In genomic region chr5:139178582-139178917, GRCh38 we compare ENCODE assay signal across 9 cellular contexts. TPM values are rescaled to one million over a fixed set of nuclear protein-coding genes. Genes with fewer than 3 reads are reported as not detected.
DNase-seq lines count a peak whose midpoint lies in the region; ATAC-seq, FAIRE-seq and TF ChIP-seq lines count a peak whose summit lies in the region.
"Had no signal": no experiment of that assay in that cellular context is flagged by ENCODE, and none has a peak within 500 bp of the region (broad histone marks: within the 10 kb centered on the region; RNA-seq: fewer than 3 reads in every experiment).

No MANE protein-coding gene starts in this region.

- intact Hi-C loops in transverse colon (cut with DNase I; ENCODE audit: low total_unique reads), result no loop called here

- H3K27ac Mint-ChIP-seq in activated naive CD4-positive, alpha-beta T cell treated with anti-CD3 and anti-CD28 coated beads, Interleukin-2, amount 50 U/mL, for 72 hours, result peak overlapping the region; percentile 29 to 50
- no peak overlapping the region for H3K27ac Mint-ChIP-seq in activated naive CD4-positive, alpha-beta T cell treated with anti-CD3 and anti-CD28 coated beads, Interleukin-2, amount 10 ng/mL, durations not matched to agents 7 days and 5 days

- DNase-seq in activated naive CD4-positive, alpha-beta T cell treated with anti-CD3 and anti-CD28 coated beads, Interleukin-2, amount 50 U/mL, for 72 hours (ENCODE audit: low spot score in 2 of 2), result no peak
- no peak for DNase-seq in activated naive CD4-positive, alpha-beta T cell treated with anti-CD3 and anti-CD28 coated beads, Interleukin-2, amount 10 ng/mL, durations not matched to agents 7 days and 5 days
- DNase-seq in adipocyte (ENCODE audit: low read depth) (no peak), transverse colon (no peak), SHP77 treated with DMSO at 0.1 percent for 48 hours (lab: John Stamatoyannopoulos, UW) (no peak), urothelium cell line (ENCODE audit: low spot score) (no peak)
- DNase-seq in stimulated activated CD8-positive, alpha-beta memory T cell treated with anti-CD3 and anti-CD28 coated beads, Interleukin-4, amount 100 ng/mL, for 48 hours, result no peak

- H3K9me3 Mint-ChIP-seq in activated naive CD4-positive, alpha-beta T cell treated with anti-CD3 and anti-CD28 coated beads, Interleukin-2, amount 50 U/mL, for 72 hours, result no peaks in the 10 kb centered on the region
- no peaks in the 10 kb centered on the region for H3K9me3 Mint-ChIP-seq in activated naive CD4-positive, alpha-beta T cell treated with anti-CD3 and anti-CD28 coated beads, Interleukin-2, amount 10 ng/mL, durations not matched to agents 7 days and 5 days

- H3K27me3 Mint-ChIP-seq in activated naive CD4-positive, alpha-beta T cell treated with anti-CD3 and anti-CD28 coated beads, Interleukin-2, amount 10 ng/mL, durations not matched to agents 7 days and 5 days, result no peaks in the 10 kb centered on the region

- no peak overlapping the region for H3K4me3 Mint-ChIP-seq in activated naive CD4-positive, alpha-beta T cell treated with anti-CD3 and anti-CD28 coated beads, Interleukin-2, amount 10 ng/mL, durations not matched to agents 7 days and 5 days

- peaks cover 0 to 8% of the 10 kb centered on the region in 2 donors for H3K36me3 Mint-ChIP-seq in activated naive CD4-positive, alpha-beta T cell treated with anti-CD3 and anti-CD28 coated beads, Interleukin-2, amount 50 U/mL, for 72 hours
- no peaks in the 10 kb centered on the region for H3K36me3 Mint-ChIP-seq in activated naive CD4-positive, alpha-beta T cell treated with anti-CD3 and anti-CD28 coated beads, Interleukin-2, amount 10 ng/mL, durations not matched to agents 7 days and 5 days

- H3K4me1 ChIP-seq in adipocyte (ENCODE audit: control insufficient read depth, insufficient read depth, low read length) (peaks cover 35% of the 10 kb centered on the region), mucosa of stomach (ENCODE audit: control insufficient read depth, insufficient read depth, low read length) (peaks cover 24% of the 10 kb centered on the region), transverse colon (peaks cover 38 to 57% (median 44%) of the 10 kb centered on the region in 4 donors)
- H3K4me1 ChIP-seq: SJCRH30 had no signal

- H3K9ac ChIP-seq in adipocyte (ENCODE audit: low read length) (peak overlapping the region; percentile 0), mucosa of stomach (ENCODE audit: low read length) (peak overlapping the region; percentile 8)

- TF ChIP-seq CTCF in transverse colon (IDR thresholded peaks at IDR 0.05), result no peak

- TF ChIP-seq EP300 in transverse colon (IDR thresholded peaks at IDR 0.05; ENCODE audit: low read depth), result no peak

- H3K27ac ChIP-seq in transverse colon, result peak overlapping the region; percentile 34 to 72 (median 56)
- H3K27ac ChIP-seq: SJCRH30 had no signal

- no peak for ATAC-seq in activated naive CD4-positive, alpha-beta T cell treated with anti-CD3 and anti-CD28 coated beads, Interleukin-2, amount 50 U/mL, for 72 hours

- no peak for TF ChIP-seq POLR2A in transverse colon (IDR thresholded peaks at IDR 0.05)

- no peak for FAIRE-seq in urothelium cell line (lab: Jason Lieb, UNC)

- WGBS in transverse colon (ENCODE audit: low coverage in 1 of 2), 2 donors, result 20 to 23% methylated on average over 3 of the region's 3 CpGs

- no peaks in the 10 kb centered on the region for H3K4me1 Mint-ChIP-seq in activated naive CD4-positive, alpha-beta T cell treated with anti-CD3 and anti-CD28 coated beads, Interleukin-2, amount 10 ng/mL, durations not matched to agents 7 days and 5 days

- H3K4me3 ChIP-seq in adipocyte (ENCODE audit: low read length) (no peak overlapping the region), mucosa of stomach (ENCODE audit: low read length) (no peak overlapping the region), transverse colon (no peak overlapping the region)
- H3K4me3 ChIP-seq: SJCRH30 had no signal

- H3K9me3 ChIP-seq in adipocyte (ENCODE audit: control insufficient read depth, low read length) (no peaks in the 10 kb centered on the region), mucosa of stomach (ENCODE audit: control insufficient read depth, low read length) (no peaks in the 10 kb centered on the region), transverse colon (no peaks in the 10 kb centered on the region)
- H3K9me3 ChIP-seq: SJCRH30 had no signal

- in situ Hi-C loops in transverse colon (cut with MboI; ENCODE audit: low pct_ligation_motif_present in 1 of 4, low pct_unique_long_range_greater_than_20kb in 1 of 4, low sequenced_read_pairs in 3 of 4), result no loop called here

- H3K27me3 ChIP-seq in adipocyte (replicated peaks; ENCODE audit: control insufficient read depth, insufficient read depth, low read length), result no peaks in the 10 kb centered on the region
- H3K27me3 ChIP-seq in mucosa of stomach (ENCODE audit: control insufficient read depth, insufficient read depth, low read length), result no peaks in the 10 kb centered on the region
- H3K27me3 ChIP-seq in transverse colon, result no peaks in the 10 kb centered on the region
- H3K27me3 ChIP-seq: SJCRH30 had no signal

- CTCF ChIA-PET in activated naive CD4-positive, alpha-beta T cell treated with anti-CD3 and anti-CD28 coated beads, Interleukin-2, amount 10 ng/mL, durations not matched to agents 7 days and 5 days (lab: Charles Lee), result no interaction called here

- H3K36me3 ChIP-seq in adipocyte (ENCODE audit: control insufficient read depth, insufficient read depth, low read length, severe bottlenecking) (no peaks in the 10 kb centered on the region), mucosa of stomach (ENCODE audit: control insufficient read depth, insufficient read depth, low read length) (no peaks in the 10 kb centered on the region), transverse colon (no peaks in the 10 kb centered on the region)
- H3K36me3 ChIP-seq: SJCRH30 had no signal

RNA-seq across cellular contexts. Expression of gene SIL1, which starts 19.6 kb away (rescaled TPM):
- total RNA-seq in activated naive CD4-positive, alpha-beta T cell treated with anti-CD3 and anti-CD28 coated beads, Interleukin-2, amount 50 U/mL, for 72 hours, result 10 to 100 TPM; 29.7 to 31.4 TPM
- total RNA-seq in transverse colon, result 10 to 100 TPM; 11.1 to 38.1 (median 29.0) TPM
